In the genomic region with DNA sequence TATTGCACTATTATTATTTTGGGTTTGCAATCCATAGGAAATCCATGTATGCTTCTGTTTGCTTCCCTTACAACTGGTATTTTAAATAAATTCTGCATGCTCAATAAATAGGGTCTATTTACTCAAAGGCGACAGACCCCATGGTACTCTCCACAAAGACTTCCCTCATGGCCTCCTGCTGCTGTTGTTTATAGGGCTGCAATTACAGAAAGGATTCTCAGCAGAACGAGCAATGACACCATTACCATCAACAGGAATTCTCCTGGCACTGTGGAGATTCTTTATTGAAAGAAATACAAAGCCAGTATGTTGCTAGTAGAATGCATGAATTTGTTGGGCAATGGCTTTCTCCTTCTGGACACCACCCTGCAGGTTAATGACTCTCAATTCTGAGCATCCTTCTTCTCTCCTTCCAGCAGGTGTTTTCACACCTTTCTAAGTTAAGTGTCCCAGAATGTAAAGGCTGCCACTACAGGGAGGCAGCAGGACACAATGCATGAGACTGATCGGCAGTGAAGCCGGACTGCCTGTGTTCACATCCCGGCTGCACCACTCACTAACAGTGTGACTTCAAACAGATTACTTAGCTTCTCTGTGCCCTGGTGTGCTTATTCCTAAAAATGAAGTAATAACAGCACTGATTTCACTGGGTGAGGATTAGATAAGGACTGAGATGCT, we compare ENCODE assay signal across 23 cellular contexts.
A peak's percentile ranks its signal among the peaks of the same experiment; 100 is the strongest.
DNase-seq lines count a peak whose midpoint lies in the region; ATAC-seq, FAIRE-seq and TF ChIP-seq lines count a peak whose summit lies in the region.
"Had no signal": no experiment of that assay in that cellular context is flagged by ENCODE, and none has a peak within 500 bp of the region (broad histone marks: within the 10 kb centered on the region; RNA-seq: fewer than 3 reads in every experiment).

No MANE protein-coding gene starts in this region.

- H3K4me2 ChIP-seq in astrocyte (ENCODE audit: low read length) (no peak overlapping the region), smooth muscle cell (no peak overlapping the region)

- WGBS in smooth muscle cell (ENCODE audit: low lambda C conversion rate) = 82% methylated on average over 5 of the region's 5 CpGs

- H3K4me3 ChIP-seq in A673 (ENCODE audit: low read depth, low read length, poor library complexity, severe bottlenecking) (no peak overlapping the region), astrocyte (ENCODE audit: insufficient read depth, low read depth, low read length) (no peak overlapping the region), smooth muscle cell (no peak overlapping the region)
- H3K4me3 ChIP-seq: HAP-1, Peyer's patch had no signal

- POLR2A ChIA-PET in A673 (lab: Charles Lee; ENCODE audit: low non-redundant PET) = no interaction called here

- no peak for ATAC-seq in HG03565 (IDR thresholded peaks at IDR 0.05; ENCODE audit: unreplicated experiment)
- ATAC-seq in activated T-cell treated with anti-CD3 and anti-CD28 coated beads, Interleukin-2, amount 50 U/mL, for 72 hours (replicated peaks in 1 of 2) = no peak
- ATAC-seq: SK-N-SH treated with all-trans-retinoic acid at 6 μM for 48 hours, T-cell had no signal

- H3K27me3 ChIP-seq in A673 (replicated peaks; ENCODE audit: insufficient read depth, low read depth, low read length, poor library complexity) (no peaks in the 10 kb centered on the region), astrocyte (ENCODE audit: insufficient read depth, low read length) (no peaks in the 10 kb centered on the region), smooth muscle cell (ENCODE audit: low read depth) (no peaks in the 10 kb centered on the region)
- H3K27me3 ChIP-seq: Peyer's patch had no signal

- no peaks in the 10 kb centered on the region for H3K27me3 Mint-ChIP-seq in astrocyte (ENCODE audit: low read depth, unreplicated experiment)
- H3K27me3 Mint-ChIP-seq in activated T-cell treated with anti-CD3 and anti-CD28 coated beads, Interleukin-2, amount 50 U/mL, for 72 hours (ENCODE audit: low read depth) = peaks cover 6% of the 10 kb centered on the region

- no peak for TF ChIP-seq CTCF in A673 (conservative IDR thresholded peaks at IDR 0.05; ENCODE audit: low read depth, low read length)
- no peak for TF ChIP-seq CTCF in astrocyte (IDR thresholded peaks at IDR 0.05; ENCODE audit: insufficient read depth, low read depth, low read length)
- TF ChIP-seq CTCF in smooth muscle cell (IDR thresholded peaks at IDR 0.05; ENCODE audit: borderline replicate concordance, insufficient read depth, poor library complexity, severe bottlenecking) = no peak
- no peak for TF ChIP-seq CTCF in GM10266 (IDR thresholded peaks at IDR 0.05; ENCODE audit: control insufficient read depth, insufficient read depth, low read depth, missing control alignments)

- peak; percentile 23 for FAIRE-seq in astrocyte (lab: Jason Lieb, UNC)
- FAIRE-seq: GM19239, HTR-8/SVneo had no signal

- intact Hi-C loops in A673 (cut with micrococcal nuclease; ENCODE audit: unreplicated experiment) = no loop called here

- no TSS peak for BruUV-seq in A673 (replicated peaks; lab: Mats Ljungman, UMichigan)

- H3K27ac ChIP-seq in A673 (ENCODE audit: low read depth, low read length, poor library complexity, severe bottlenecking) (no peak overlapping the region), astrocyte (ENCODE audit: low read depth, low read length) (no peak overlapping the region), smooth muscle cell (ENCODE audit: low read depth) (no peak overlapping the region)
- H3K27ac ChIP-seq: C4-2B, Peyer's patch had no signal

- no peaks in the 10 kb centered on the region for H3K36me3 ChIP-seq in A673 (ENCODE audit: insufficient read depth, low read length, poor library complexity, severe bottlenecking)
- no peaks in the 10 kb centered on the region for H3K36me3 ChIP-seq in astrocyte (ENCODE audit: insufficient read depth, low read length)
- peaks cover 7% of the 10 kb centered on the region for H3K36me3 ChIP-seq in smooth muscle cell (ENCODE audit: low read depth)
- H3K36me3 ChIP-seq: HAP-1, Peyer's patch had no signal

- H3K9ac ChIP-seq in astrocyte (ENCODE audit: low read length) (no peak overlapping the region), smooth muscle cell (ENCODE audit: low read depth) (no peak overlapping the region)

- H3K79me2 ChIP-seq in astrocyte (ENCODE audit: insufficient read depth, low read length) (no peaks in the 10 kb centered on the region), smooth muscle cell (ENCODE audit: low read depth) (no peaks in the 10 kb centered on the region)

- H3K9me3 Mint-ChIP-seq in astrocyte (ENCODE audit: unreplicated experiment) = peaks cover 3% of the 10 kb centered on the region
- peaks cover 2 to 7% of the 10 kb centered on the region in 2 donors for H3K9me3 Mint-ChIP-seq in activated T-cell treated with anti-CD3 and anti-CD28 coated beads, Interleukin-2, amount 50 U/mL, for 72 hours

- no peak overlapping the region for H3K27ac Mint-ChIP-seq in astrocyte (ENCODE audit: unreplicated experiment)
- H3K27ac Mint-ChIP-seq in activated T-cell treated with anti-CD3 and anti-CD28 coated beads, Interleukin-2, amount 50 U/mL, for 72 hours = no peak overlapping the region
- H3K27ac Mint-ChIP-seq: CD8-positive, alpha-beta memory T cell; T-cell had no signal

- H2AFZ ChIP-seq in astrocyte (ENCODE audit: low read depth, low read length) (no peak overlapping the region), smooth muscle cell (ENCODE audit: low read depth) (no peak overlapping the region)

- H3K9me3 ChIP-seq in A673 (ENCODE audit: low read depth, low read length, poor library complexity, severe bottlenecking) (peaks cover 13% of the 10 kb centered on the region), astrocyte (ENCODE audit: insufficient read depth, low read depth, low read length) (no peaks in the 10 kb centered on the region), smooth muscle cell (replicated peaks; ENCODE audit: low read depth) (peaks cover 7% of the 10 kb centered on the region)
- H3K9me3 ChIP-seq: HAP-1, Peyer's patch had no signal

- no peaks in the 10 kb centered on the region for H4K20me1 ChIP-seq in astrocyte (ENCODE audit: insufficient read depth, low read length)
- no peaks in the 10 kb centered on the region for H4K20me1 ChIP-seq in smooth muscle cell (ENCODE audit: low read depth)

- DNase-seq in A673 (ENCODE audit: low spot score) (peak; percentile 49), NCI-H1417 treated with DMSO at 0.1 percent for 48 hours (lab: John Stamatoyannopoulos, UW) (peak; percentile 18), NCI-H2227 treated with DMSO at 0.1 percent for 48 hours (lab: John Stamatoyannopoulos, UW) (peak; percentile 14), astrocyte (ENCODE audit: low read depth) (no peak), smooth muscle cell (lab: John Stamatoyannopoulos, UW; ENCODE audit: unreplicated experiment) (no peak), GM10266 (ENCODE audit: extremely low spot score) (no peak)
- DNase-seq in activated T-cell treated with anti-CD3 and anti-CD28 coated beads, Interleukin-2, amount 50 U/mL, for 72 hours = no peak
- DNase-seq: 8988T; AML-193; CD8-positive, alpha-beta memory T cell; GF-D8; KG1; NCI-H1092; NCI-H1694 treated with DMSO at 0.1 percent for 48 hours; NCI-H82; Peyer's patch; T-cell had no signal

- H3K4me3 Mint-ChIP-seq in astrocyte (ENCODE audit: unreplicated experiment) = no peak overlapping the region
- H3K4me3 Mint-ChIP-seq in activated T-cell treated with anti-CD3 and anti-CD28 coated beads, Interleukin-2, amount 50 U/mL, for 72 hours = no peak overlapping the region
- H3K4me3 Mint-ChIP-seq: CD8-positive, alpha-beta memory T cell; T-cell had no signal

- no peaks in the 10 kb centered on the region for H3F3A ChIP-seq in smooth muscle cell (ENCODE audit: low read depth)

- H3K4me1 Mint-ChIP-seq in astrocyte (ENCODE audit: low read depth, unreplicated experiment) = peaks cover 8% of the 10 kb centered on the region
- no peaks in the 10 kb centered on the region for H3K4me1 Mint-ChIP-seq in activated T-cell treated with anti-CD3 and anti-CD28 coated beads, Interleukin-2, amount 50 U/mL, for 72 hours (ENCODE audit: low read depth)
- H3K4me1 Mint-ChIP-seq: CD8-positive, alpha-beta memory T cell; T-cell had no signal

- no peaks in the 10 kb centered on the region for H3K4me1 ChIP-seq in A673 (ENCODE audit: insufficient read depth, low read length, poor library complexity, severe bottlenecking)
- no peaks in the 10 kb centered on the region for H3K4me1 ChIP-seq in astrocyte (ENCODE audit: insufficient read depth, low read length)
- no peaks in the 10 kb centered on the region for H3K4me1 ChIP-seq in smooth muscle cell (ENCODE audit: low read depth)
- H3K4me1 ChIP-seq: HAP-1, Peyer's patch had no signal

- CTCF ChIA-PET in A673 (lab: Charles Lee) = no interaction called here

- H3K36me3 Mint-ChIP-seq in astrocyte (ENCODE audit: low read depth, unreplicated experiment) = no peaks in the 10 kb centered on the region
- peaks cover 3 to 4% of the 10 kb centered on the region in 2 donors for H3K36me3 Mint-ChIP-seq in activated T-cell treated with anti-CD3 and anti-CD28 coated beads, Interleukin-2, amount 50 U/mL, for 72 hours (ENCODE audit: insufficient read depth in 2 of 2)
- H3K36me3 Mint-ChIP-seq: CD8-positive, alpha-beta memory T cell; T-cell had no signal

Comparison
In these comparisons a context has a peak if more than half of its experiments do, and no peak if none do; other contexts are left out.
1. DNase-seq: peak in A673 (single experiment), NCI-H1417 treated with DMSO at 0.1 percent for 48 hours (single experiment) and NCI-H2227 treated with DMSO at 0.1 percent for 48 hours (single experiment); none in astrocyte (single experiment), activated T-cell treated with anti-CD3 and anti-CD28 coated beads, Interleukin-2, amount 50 U/mL, for 72 hours (0 of 2), smooth muscle cell (single experiment) and GM10266 (single experiment).